Comparison of ENCODE assay signal across 24 cellular contexts in the genomic region with DNA sequence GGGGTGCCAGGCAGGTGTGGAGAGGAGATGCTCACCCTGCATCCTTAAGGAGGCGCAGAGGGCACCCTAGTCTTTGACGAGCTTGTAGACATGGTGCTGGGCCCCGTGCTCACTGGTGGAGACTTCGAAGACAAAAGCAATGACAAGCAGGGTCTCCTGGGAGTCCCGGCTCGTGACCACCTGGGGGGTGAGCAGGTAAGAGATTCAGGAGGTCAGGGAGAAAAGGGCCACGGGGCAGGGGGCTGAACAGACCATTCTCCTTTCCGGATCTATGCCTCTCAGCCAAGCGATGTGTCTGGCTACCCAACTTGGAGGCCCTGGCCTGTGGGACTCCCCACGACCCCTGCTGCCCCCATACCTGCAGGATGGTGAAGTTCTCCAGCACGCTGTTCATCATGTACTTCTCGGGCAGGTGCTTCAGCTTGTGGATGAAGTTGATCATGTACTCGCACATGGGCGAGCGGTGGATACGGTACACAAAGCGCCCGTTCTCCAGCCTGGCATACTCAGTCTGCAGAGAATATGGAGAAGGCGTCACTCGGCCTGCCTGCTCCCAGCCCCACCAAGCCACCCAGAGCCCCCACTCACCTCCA. TPM values are rescaled to one million over a fixed set of nuclear protein-coding genes. Genes with fewer than 3 reads are reported as not detected.
A peak's percentile ranks its signal among the peaks of the same experiment; 100 is the strongest.
DNase-seq lines count a peak whose midpoint lies in the region; ATAC-seq, FAIRE-seq and TF ChIP-seq lines count a peak whose summit lies in the region.
"Had no signal": no experiment of that assay in that cellular context is flagged by ENCODE, and none has a peak within 500 bp of the region (broad histone marks: within the 10 kb centered on the region; RNA-seq: fewer than 3 reads in every experiment).

No MANE protein-coding gene starts in this region.

- BruUV-seq in K562 (replicated peaks; lab: Mats Ljungman, UMichigan) = no TSS peak

- peaks cover 4% of the 10 kb centered on the region for H3K23me2 ChIP-seq in H9 (ENCODE audit: insufficient read length, low read depth, low read length, poor library complexity, severe bottlenecking)

- TF ChIP-seq EP300 in K562 (IDR thresholded peaks at IDR 0.05; ENCODE audit: low read length) = no peak

- H2BK12ac ChIP-seq in H9 (ENCODE audit: insufficient read length, low read depth, low read length) = no peak overlapping the region

- no peak overlapping the region for H4K5ac ChIP-seq in H9 (ENCODE audit: insufficient read length, low read depth, low read length)

- no peak overlapping the region for H2BK5ac ChIP-seq in H9 (ENCODE audit: insufficient read length, low read length)

- H3K27me3 ChIP-seq in H9 (ENCODE audit: insufficient read depth, low read length) (no peaks in the 10 kb centered on the region), K562 (ENCODE audit: control insufficient read depth in 2 of 2, insufficient read depth in 2 of 2, low read length in 2 of 2) (no peaks in the 10 kb centered on the region)
- H3K27me3 ChIP-seq: ascending aorta, heart left ventricle, suprapubic skin had no signal

- peaks cover 18 to 35% of the 10 kb centered on the region in 2 experiments for H3K4me1 Mint-ChIP-seq in H9

- peak overlapping the region in 2 of 3 experiments; percentile 34 to 42; a peak in 2 of 7 replicates for H3K27ac Mint-ChIP-seq in H9
- H3K27ac Mint-ChIP-seq: immature natural killer cell had no signal

- H3K79me2 ChIP-seq in H9 (ENCODE audit: insufficient read depth, low read length) (no peaks in the 10 kb centered on the region; the same call in 1 of the 2 replicates), K562 (ENCODE audit: control insufficient read depth, insufficient read depth, low read length) (peaks cover 24% of the 10 kb centered on the region)

- H3K56ac ChIP-seq in H9 (ENCODE audit: insufficient read length, low read depth, low read length) = no peak overlapping the region

- TF ChIP-seq RAD21 in K562 (CRISPR knock-in tag; conservative IDR thresholded peaks at IDR 0.05 in 1 of 2, IDR thresholded peaks at IDR 0.05 in 1 of 2) = no peak

- H2AK5ac ChIP-seq in H9 (ENCODE audit: insufficient read length, low read length) = no peak overlapping the region

- H3K4me3 ChIP-seq in K562 = no peak overlapping the region
- H3K4me3 ChIP-seq: ascending aorta, heart left ventricle, suprapubic skin had no signal

- no peak for FAIRE-seq in K562 (lab: Jason Lieb, UNC)
- FAIRE-seq: GM12891, HTR-8/SVneo had no signal

- H3K18ac ChIP-seq in H9 (ENCODE audit: insufficient read length, low read depth, low read length) = no peak overlapping the region

- H3K27me3 Mint-ChIP-seq in H9 (ENCODE audit: low read depth) = peaks cover 1% of the 10 kb centered on the region; the same call in 1 of the 2 replicates

- no peak overlapping the region for H4K91ac ChIP-seq in H9 (ENCODE audit: insufficient read length, low read depth, low read length)

- H2AFZ ChIP-seq in H9 (ENCODE audit: low read length) (no peak overlapping the region), K562 (ENCODE audit: low read depth, low read length) (no peak overlapping the region)

- H3K4me2 ChIP-seq in H9 (ENCODE audit: insufficient read depth, insufficient read length, low read length) = no peak overlapping the region
- H3K4me2 ChIP-seq in K562 (ENCODE audit: insufficient read depth, low read length) = no peak overlapping the region

- H3K9ac ChIP-seq in H9 (ENCODE audit: extremely low read depth, insufficient read length, low read length) (no peak overlapping the region), K562 (ENCODE audit: insufficient read depth in 1 of 2, low read depth in 2 of 2, low read length in 2 of 2) (peak overlapping the region in 1 of 2 experiments; percentile 11; a peak in 1 of 4 replicates)

- in situ Hi-C loops in K562 (cut with MboI) = no loop called here

- no peak overlapping the region for H3K14ac ChIP-seq in H9 (ENCODE audit: insufficient read depth, low read length)

- no peak overlapping the region for H2BK20ac ChIP-seq in H9 (ENCODE audit: low read depth, low read length, poor library complexity, severe bottlenecking)

- H3K79me1 ChIP-seq in H9 (ENCODE audit: insufficient read depth, low read depth, low read length, poor library complexity, severe bottlenecking) = no peaks in the 10 kb centered on the region

- H3K4ac ChIP-seq in H9 (ENCODE audit: low read depth, low read length) = no peak overlapping the region

- H3K23ac ChIP-seq in H9 (ENCODE audit: insufficient read length, low read depth, low read length) = no peak overlapping the region

- DNase-seq in activated T-cell treated with anti-CD3 and anti-CD28 coated beads, Interleukin-2, amount 50 U/mL, for 48 hours = peak; percentile 50 to 52
- DNase-seq in activated T-cell treated with anti-CD3 and anti-CD28 coated beads, Interleukin-2, amount 50 U/mL, for 1 hour = no peak
- DNase-seq in H9 (no peak), K562 (ENCODE audit: extremely low read depth in 1 of 4, low spot score in 3 of 4) (no peak), NOMO-1 treated with dmso at 0.1 percent for 144 hours (lab: John Stamatoyannopoulos, UW; ENCODE audit: unreplicated experiment) (no peak)
- no peak for DNase-seq in stimulated activated naive CD8-positive, alpha-beta T cell treated with anti-CD3 and anti-CD28 coated beads, Interleukin-15, Interleukin-2, amounts not matched to agents 100 U/mL and 50 U/mL, for 24 hours
- DNase-seq: activated effector memory CD4-positive, alpha-beta T cell treated with anti-CD3 and anti-CD28 coated beads, Interleukin-2, amount 50 U/mL, for 16 hours; immature natural killer cell; NCI-H146; NCI-H2227 treated with DMSO at 0.1 percent for 48 hours; stimulated activated CD4-positive, alpha-beta T cell treated with anti-CD3 and anti-CD28 coated beads, Interleukin-1b, Interleukin-23, amount 100 ng/mL, for 48 hours had no signal

- H3K27ac ChIP-seq in H9 (ENCODE audit: insufficient read length, low read depth, low read length) (no peak overlapping the region), K562 (ENCODE audit: extremely low read depth, low read depth, low read length) (no peak overlapping the region)
- H3K27ac ChIP-seq: ascending aorta, suprapubic skin, VCaP had no signal

- 0 out of 2 replicates have a peak, but pooled peaks cover 3% of the 10 kb centered on the region for H3K4me1 ChIP-seq in H9 (ENCODE audit: insufficient read depth, low read length)
- H3K4me1 ChIP-seq in K562 (replicated peaks in 1 of 2; ENCODE audit: control insufficient read depth in 2 of 2, insufficient read depth in 2 of 2, low read length in 2 of 2) = peaks cover 19 to 31% of the 10 kb centered on the region in 2 experiments; a peak in 4 of 5 replicates

- intact Hi-C loops in K562 (cut with micrococcal nuclease) = no loop called here

- H3K36me3 ChIP-seq in K562 (ENCODE audit: control insufficient read depth, insufficient read depth, low read length) = peaks cover 39% of the 10 kb centered on the region

- CTCF ChIA-PET in K562 (lab: Yijun Ruan, JAX; ENCODE audit: low intra/inter-chr PET ratio) = no interaction called here

- H3K9me3 ChIP-seq in H9 (ENCODE audit: control insufficient read depth, low read depth, low read length) (no peaks in the 10 kb centered on the region), K562 (replicated peaks; ENCODE audit: control insufficient read depth, insufficient read depth, low read depth, low read length) (no peaks in the 10 kb centered on the region)
- H3K9me3 ChIP-seq: ascending aorta, heart left ventricle, suprapubic skin had no signal

- TF ChIP-seq POLR2A in K562 (conservative IDR thresholded peaks at IDR 0.05) = no peak

- no CpG with 5 or more reads among the region's 20 CpGs for WGBS in H9 (ENCODE audit: extremely low coverage, insufficient read length, low lambda C conversion rate)
- WGBS in K562 (ENCODE audit: insufficient coverage, low coverage, missing lambda C conversion rate) = 88% methylated on average over 18 of the region's 20 CpGs

- H3K4me3 Mint-ChIP-seq in H9 = no peak overlapping the region; a peak in 1 of 5 replicates
- H3K4me3 Mint-ChIP-seq: immature natural killer cell had no signal

- H3K9me3 Mint-ChIP-seq in H9 = 0 out of 5 replicates have a peak, but pooled peaks cover 0 to 2% of the 10 kb centered on the region in 2 experiments
- H3K9me3 Mint-ChIP-seq: immature natural killer cell had no signal

- H4K8ac ChIP-seq in H9 (replicated peaks; ENCODE audit: insufficient read length, low read depth, low read length) = no peak overlapping the region

- no peaks in the 10 kb centered on the region for H3K9me1 ChIP-seq in K562 (ENCODE audit: control insufficient read depth, insufficient read depth, low read length)

- no peaks in the 10 kb centered on the region for H4K20me1 ChIP-seq in H9 (ENCODE audit: control insufficient read depth, insufficient read depth, insufficient read length)
- H4K20me1 ChIP-seq in K562 (replicated peaks; ENCODE audit: control insufficient read depth, insufficient read depth, low read length) = peaks cover 25% of the 10 kb centered on the region

- ATAC-seq in K562 (no peak), GM18517 (IDR thresholded peaks at IDR 0.05; ENCODE audit: unreplicated experiment) (no peak), GM21447 (IDR thresholded peaks at IDR 0.05; ENCODE audit: unreplicated experiment) (no peak)
- peak; percentile 7 for ATAC-seq in stimulated activated naive CD8-positive, alpha-beta T cell treated with anti-CD3 and anti-CD28 coated beads, Interleukin-15, Interleukin-2, amounts not matched to agents 100 U/mL and 50 U/mL, for 24 hours

- no peak overlapping the region for H2BK15ac ChIP-seq in H9 (ENCODE audit: low read depth, low read length)

- H3T11ph ChIP-seq in H9 (ENCODE audit: low read length) = no peak overlapping the region

- H3K36me3 Mint-ChIP-seq in H9 (ENCODE audit: insufficient read depth in 1 of 3, low read depth in 3 of 3) = peaks cover 31 to 77% (median 68%) of the 10 kb centered on the region in 3 experiments

- TF ChIP-seq CTCF in H9 (conservative IDR thresholded peaks at IDR 0.05) = no peak
- no peak for TF ChIP-seq CTCF in K562 (IDR thresholded peaks at IDR 0.05 in 2 of 3, conservative IDR thresholded peaks at IDR 0.05 in 1 of 3; ENCODE audit: insufficient read depth in 2 of 3, low read depth in 1 of 3, low read length in 3 of 3)

- POLR2A ChIA-PET in K562 (lab: Yijun Ruan, JAX) = interaction anchor here (0.7 to 7.6 kb wide), 7 partner anchors 8 to 47 kb away, joined by 3 to 167 read pairs (median 3); partner anchors contain the start of gene TEAD3

- H2BK120ac ChIP-seq in H9 (ENCODE audit: low read depth, low read length, poor library complexity, severe bottlenecking) = no peak overlapping the region

RNA-seq across cellular contexts. Expression of gene RPL10A, which starts 6.9 kb away (rescaled TPM):
- 1,826 and 1,830 TPM in 2 replicates for total RNA-seq in H9 (2021)
- total RNA-seq in K562 (2011; cell fraction: chromatin; rRNA removed; ENCODE audit: low replicate concordance) = 362 and 601 TPM in 2 replicates
- 935 and 968 TPM in 2 replicates for total RNA-seq in K562 (2011; cell fraction: nucleolus; rRNA removed)
- 800 and 1,320 TPM in 2 replicates for total RNA-seq in K562 (2011; cell fraction: nucleoplasm; rRNA removed)
- 2,223 and 2,318 TPM in 2 replicates for total RNA-seq in K562 (2014; rRNA removed)
- 1,978 and 2,020 TPM in 2 replicates for total RNA-seq in K562 (2014; rRNA removed; fragmentation: Illumina TruSeq; extraction: Trizol)
- 1,939 and 1,940 TPM in 2 replicates for total RNA-seq in K562 (2015; rRNA removed; fragmentation: Illumina TruSeq; extraction: Trizol)
- 1,856 and 1,978 TPM in 2 replicates for total RNA-seq in K562 (2021)
- polyA plus RNA-seq in K562 (2011; rRNA removed) = 3,124 and 3,130 TPM in 2 replicates
- polyA plus RNA-seq in K562 (2011; cell fraction: cytosol; rRNA removed) = 2,866 and 3,308 TPM in 2 replicates
- polyA plus RNA-seq in K562 (2011; cell fraction: nucleus; rRNA removed) = 2,021 and 2,231 TPM in 2 replicates
- 2,102 and 3,298 TPM in 2 replicates for polyA plus RNA-seq in K562 (2012)
- polyA plus RNA-seq in K562 (2014; fragmentation: Illumina TruSeq; extraction: Trizol) = 2,585 and 3,193 TPM in 2 replicates
- polyA plus RNA-seq in K562 (2014; fragmentation: Nextera tagmentation; extraction: Ambion mirVana) = 1,000 to 10,000 TPM; 1,589 to 2,116 TPM
- polyA plus RNA-seq in K562 (2014; rRNA removed) = 2,844 and 3,237 TPM in 2 replicates
- 1,756 and 1,900 TPM in 2 replicates for polyA minus RNA-seq in K562 (2011; rRNA and poly(A)+ RNA removed)
- polyA minus RNA-seq in K562 (2011; cell fraction: cytosol; rRNA and poly(A)+ RNA removed) = 874 and 913 TPM in 2 replicates
- polyA minus RNA-seq in K562 (2011; cell fraction: nucleus; rRNA and poly(A)+ RNA removed) = 342 and 506 TPM in 2 replicates

RNA-seq across cellular contexts. Expression of gene TEAD3, which starts 21.8 kb away (rescaled TPM):
- total RNA-seq in H9 (2021) (24.3 and 27.0 TPM in 2 replicates), K562 (2014; rRNA removed) (4.9 and 5.8 TPM in 2 replicates), K562 (2014; rRNA removed; fragmentation: Illumina TruSeq; extraction: Trizol) (2.4 and 3.1 TPM in 2 replicates), K562 (2015; rRNA removed; fragmentation: Illumina TruSeq; extraction: Trizol) (3.0 and 3.3 TPM in 2 replicates), K562 (2021) (12.6 and 13.2 TPM in 2 replicates)
- 5.1 and 14.6 TPM in 2 replicates for total RNA-seq in K562 (2011; cell fraction: chromatin; rRNA removed; ENCODE audit: low replicate concordance)
- 7.1 and 9.2 TPM in 2 replicates for total RNA-seq in K562 (2011; cell fraction: nucleolus; rRNA removed)
- 7.1 and 8.4 TPM in 2 replicates for total RNA-seq in K562 (2011; cell fraction: nucleoplasm; rRNA removed)
- polyA plus RNA-seq in K562 (2011; rRNA removed) (3.3 and 7.0 TPM in 2 replicates), K562 (2014; fragmentation: Illumina TruSeq; extraction: Trizol) (11.1 and 13.6 TPM in 2 replicates), K562 (2014; fragmentation: Nextera tagmentation; extraction: Ambion mirVana) (under 1 TPM; 0.63 to 0.92 TPM), K562 (2014; rRNA removed) (6.7 and 8.2 TPM in 2 replicates)
- 5.2 and 5.3 TPM in 2 replicates for polyA plus RNA-seq in K562 (2011; cell fraction: cytosol; rRNA removed)
- 13.9 and 18.4 TPM in 2 replicates for polyA plus RNA-seq in K562 (2011; cell fraction: nucleus; rRNA removed)
- 7.7 and 10.0 TPM in 2 replicates for polyA plus RNA-seq in K562 (2012)
- polyA minus RNA-seq in K562 (2011; rRNA and poly(A)+ RNA removed) = 1.9 TPM in 2 replicates
- 1.7 and 4.2 TPM in 2 replicates for polyA minus RNA-seq in K562 (2011; cell fraction: cytosol; rRNA and poly(A)+ RNA removed)
- polyA minus RNA-seq in K562 (2011; cell fraction: nucleus; rRNA and poly(A)+ RNA removed) = 2.4 and 3.2 TPM in 2 replicates
- polyA plus RNA-seq: immature natural killer cell had no signal

RNA-seq across cellular contexts. Expression of gene FANCE, which starts 22.9 kb away (rescaled TPM):
- 8.4 and 10.9 TPM in 2 replicates for total RNA-seq in H9 (2021)
- 16.1 and 26.5 TPM in 2 replicates for total RNA-seq in K562 (2011; cell fraction: chromatin; rRNA removed; ENCODE audit: low replicate concordance)
- 19.5 and 21.1 TPM in 2 replicates for total RNA-seq in K562 (2011; cell fraction: nucleolus; rRNA removed)
- 16.1 and 16.4 TPM in 2 replicates for total RNA-seq in K562 (2011; cell fraction: nucleoplasm; rRNA removed)
- 26.7 and 30.2 TPM in 2 replicates for total RNA-seq in K562 (2014; rRNA removed)
- 16.1 and 16.8 TPM in 2 replicates for total RNA-seq in K562 (2014; rRNA removed; fragmentation: Illumina TruSeq; extraction: Trizol)
- total RNA-seq in K562 (2015; rRNA removed; fragmentation: Illumina TruSeq; extraction: Trizol) = 14.5 and 14.8 TPM in 2 replicates
- 23.7 and 26.1 TPM in 2 replicates for total RNA-seq in K562 (2021)
- polyA plus RNA-seq in K562 (2011; rRNA removed) = 17.0 and 20.4 TPM in 2 replicates
- polyA plus RNA-seq in K562 (2011; cell fraction: cytosol; rRNA removed) = 19.3 and 22.3 TPM in 2 replicates
- polyA plus RNA-seq in K562 (2011; cell fraction: nucleus; rRNA removed) = 18.2 and 22.0 TPM in 2 replicates
- polyA plus RNA-seq in K562 (2012) = 13.1 and 18.0 TPM in 2 replicates
- polyA plus RNA-seq in K562 (2014; fragmentation: Illumina TruSeq; extraction: Trizol) = 17.3 and 18.3 TPM in 2 replicates
- polyA plus RNA-seq in K562 (2014; fragmentation: Nextera tagmentation; extraction: Ambion mirVana) = 1 to 10 TPM; 5.7 to 5.9 TPM
- polyA plus RNA-seq in K562 (2014; rRNA removed) = 17.2 and 20.4 TPM in 2 replicates
- polyA minus RNA-seq in K562 (2011; rRNA and poly(A)+ RNA removed) = 14.5 and 16.4 TPM in 2 replicates
- polyA minus RNA-seq in K562 (2011; cell fraction: cytosol; rRNA and poly(A)+ RNA removed) = 12.4 and 15.0 TPM in 2 replicates
- polyA minus RNA-seq in K562 (2011; cell fraction: nucleus; rRNA and poly(A)+ RNA removed) = 4.8 and 6.6 TPM in 2 replicates

RNA-seq across cellular contexts. Expression of gene TULP1, which starts 37.6 kb away (rescaled TPM):
- total RNA-seq in H9 (2021) (0.29 TPM in 1 of 2 replicates, not detected in the other), K562 (2014; rRNA removed) (0.16 TPM in 1 of 2 replicates, not detected in the other), K562 (2014; rRNA removed; fragmentation: Illumina TruSeq; extraction: Trizol) (not detected in 2 replicates), K562 (2015; rRNA removed; fragmentation: Illumina TruSeq; extraction: Trizol) (not detected in 2 replicates), K562 (2021) (0.09 TPM in 2 replicates)
- total RNA-seq in K562 (2011; cell fraction: chromatin; rRNA removed; ENCODE audit: low replicate concordance) = not detected in 2 replicates
- not detected in 2 replicates for total RNA-seq in K562 (2011; cell fraction: nucleolus; rRNA removed)
- not detected in 2 replicates for total RNA-seq in K562 (2011; cell fraction: nucleoplasm; rRNA removed)
- polyA plus RNA-seq in K562 (2011; rRNA removed) (0.05 TPM in 1 of 2 replicates, not detected in the other), K562 (2014; fragmentation: Illumina TruSeq; extraction: Trizol) (0.10 TPM in 1 of 2 replicates, not detected in the other), K562 (2014; fragmentation: Nextera tagmentation; extraction: Ambion mirVana) (under 1 TPM in 1 of 2 experiments, not detected in 1; 0.06 TPM), K562 (2014; rRNA removed) (0.17 TPM in 1 of 2 replicates, not detected in the other)
- polyA plus RNA-seq in K562 (2011; cell fraction: cytosol; rRNA removed) = 0.07 TPM in 1 of 2 replicates, not detected in the other
- 0.06 and 0.09 TPM in 2 replicates for polyA plus RNA-seq in K562 (2011; cell fraction: nucleus; rRNA removed)
- 0.06 and 0.17 TPM in 2 replicates for polyA plus RNA-seq in K562 (2012)
- not detected in 2 replicates for polyA minus RNA-seq in K562 (2011; rRNA and poly(A)+ RNA removed)
- polyA minus RNA-seq in K562 (2011; cell fraction: cytosol; rRNA and poly(A)+ RNA removed) = not detected in 2 replicates
- 0.11 TPM in 1 of 2 replicates, not detected in the other for polyA minus RNA-seq in K562 (2011; cell fraction: nucleus; rRNA and poly(A)+ RNA removed)
- total RNA-seq: activated CD8-positive, alpha-beta memory T cell treated with anti-CD3 and anti-CD28 coated beads for 36 hours; ascending aorta; chondrocyte; G401; heart left ventricle; liver; osteocyte had no signal
- polyA plus RNA-seq: immature natural killer cell, liver had no signal

Comparison
In these comparisons a context has a peak if more than half of its experiments do, and no peak if none do; other contexts are left out.
1. DNase-seq: peak in activated T-cell treated with anti-CD3 and anti-CD28 coated beads, Interleukin-2, amount 50 U/mL, for 48 hours (2 of 2); none in activated T-cell treated with anti-CD3 and anti-CD28 coated beads, Interleukin-2, amount 50 U/mL, for 1 hour (single experiment), H9 (single experiment), K562 (0 of 4), stimulated activated naive CD8-positive, alpha-beta T cell treated with anti-CD3 and anti-CD28 coated beads, Interleukin-15, Interleukin-2, amounts not matched to agents 100 U/mL and 50 U/mL, for 24 hours (single experiment) and NOMO-1 treated with dmso at 0.1 percent for 144 hours (single experiment).